In the genomic region with DNA sequence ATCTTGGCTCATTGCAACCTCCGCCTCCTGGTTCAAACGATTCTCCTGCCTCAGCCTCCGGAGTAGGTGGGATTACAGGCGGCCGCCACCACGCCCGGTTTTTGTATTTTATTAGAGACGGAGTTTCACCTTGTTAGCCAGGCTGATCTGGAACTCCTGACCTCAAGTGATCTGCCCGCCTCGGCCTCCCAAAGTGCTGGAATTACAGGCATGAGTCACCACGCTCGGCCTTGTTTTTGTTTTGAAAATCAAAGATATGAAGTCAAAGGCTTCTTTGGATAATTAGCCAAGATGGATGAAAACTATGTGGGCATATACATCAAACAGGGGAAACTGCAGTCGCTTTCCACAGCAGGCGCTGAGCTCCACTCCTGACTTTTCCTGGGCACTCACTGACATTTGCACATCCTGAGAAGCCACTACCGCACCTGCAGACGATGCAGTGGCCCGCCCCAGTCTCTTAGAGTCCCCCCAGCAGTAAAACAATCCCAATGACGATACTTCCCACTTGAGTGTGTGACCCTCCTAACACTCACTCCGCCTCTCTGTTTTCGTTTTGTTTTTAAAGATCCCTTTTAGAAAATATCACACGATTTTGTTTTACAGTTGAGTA, we compare ENCODE assay signal across 20 cellular contexts.
"Had no signal": no experiment of that assay in that cellular context is flagged by ENCODE, and none has a peak within 500 bp of the region (broad histone marks: within the 10 kb centered on the region; RNA-seq: fewer than 3 reads in every experiment).

No MANE protein-coding gene starts in this region.

- H3K27ac ChIP-seq: coronary artery, heart right ventricle, left ventricle myocardium inferior, lower lobe of right lung, neutrophil, right atrium auricular region, sigmoid colon, stomach, thoracic aorta, transverse colon had no signal

- H3K27me3 Mint-ChIP-seq: memory B cell, naive B cell had no signal

- ATAC-seq: heart right ventricle, left cardiac atrium, lower lobe of right lung had no signal

- DNase-seq: effector CD4-positive, alpha-beta T cell; heart right ventricle; hypothalamus; kidney; left cardiac atrium; left ventricle myocardium inferior; lower lobe of right lung; naive B cell; sigmoid colon; stimulated activated CD4-positive, alpha-beta T cell treated with anti-CD3 and anti-CD28 coated beads, Interleukin-12 subunit alpha, Interleukin-12 subunit beta, amount 100 ng/mL, for 4 hours; stimulated activated naive CD4-positive, alpha-beta T cell; stomach; substantia nigra; transverse colon had no signal

- H3K4me3 Mint-ChIP-seq: memory B cell had no signal

- H3K9me3 Mint-ChIP-seq: memory B cell had no signal

- H3K4me3 ChIP-seq: coronary artery, heart right ventricle, left ventricle myocardium inferior, lower lobe of right lung, right atrium auricular region, sigmoid colon, skin epidermis, stomach, thoracic aorta, transverse colon had no signal

- H3K36me3 Mint-ChIP-seq: memory B cell, naive B cell had no signal

- H3K27ac Mint-ChIP-seq: memory B cell, naive B cell had no signal

- H3K4me1 Mint-ChIP-seq: memory B cell, naive B cell had no signal

- H3K4me1 ChIP-seq: lower lobe of right lung, right atrium auricular region, sigmoid colon, stomach, transverse colon had no signal

- H3K36me3 ChIP-seq: heart right ventricle, left ventricle myocardium inferior, lower lobe of right lung, neutrophil, right atrium auricular region, sigmoid colon, stomach, thoracic aorta, transverse colon had no signal

- H3K27me3 ChIP-seq: heart right ventricle, neutrophil, right atrium auricular region, sigmoid colon, stomach, transverse colon had no signal

- H3K9me3 ChIP-seq: heart right ventricle, left ventricle myocardium inferior, lower lobe of right lung, neutrophil, right atrium auricular region, sigmoid colon, stomach, thoracic aorta, transverse colon had no signal
